ENCODE assay signal across 1 cellular context in the genomic region with DNA sequence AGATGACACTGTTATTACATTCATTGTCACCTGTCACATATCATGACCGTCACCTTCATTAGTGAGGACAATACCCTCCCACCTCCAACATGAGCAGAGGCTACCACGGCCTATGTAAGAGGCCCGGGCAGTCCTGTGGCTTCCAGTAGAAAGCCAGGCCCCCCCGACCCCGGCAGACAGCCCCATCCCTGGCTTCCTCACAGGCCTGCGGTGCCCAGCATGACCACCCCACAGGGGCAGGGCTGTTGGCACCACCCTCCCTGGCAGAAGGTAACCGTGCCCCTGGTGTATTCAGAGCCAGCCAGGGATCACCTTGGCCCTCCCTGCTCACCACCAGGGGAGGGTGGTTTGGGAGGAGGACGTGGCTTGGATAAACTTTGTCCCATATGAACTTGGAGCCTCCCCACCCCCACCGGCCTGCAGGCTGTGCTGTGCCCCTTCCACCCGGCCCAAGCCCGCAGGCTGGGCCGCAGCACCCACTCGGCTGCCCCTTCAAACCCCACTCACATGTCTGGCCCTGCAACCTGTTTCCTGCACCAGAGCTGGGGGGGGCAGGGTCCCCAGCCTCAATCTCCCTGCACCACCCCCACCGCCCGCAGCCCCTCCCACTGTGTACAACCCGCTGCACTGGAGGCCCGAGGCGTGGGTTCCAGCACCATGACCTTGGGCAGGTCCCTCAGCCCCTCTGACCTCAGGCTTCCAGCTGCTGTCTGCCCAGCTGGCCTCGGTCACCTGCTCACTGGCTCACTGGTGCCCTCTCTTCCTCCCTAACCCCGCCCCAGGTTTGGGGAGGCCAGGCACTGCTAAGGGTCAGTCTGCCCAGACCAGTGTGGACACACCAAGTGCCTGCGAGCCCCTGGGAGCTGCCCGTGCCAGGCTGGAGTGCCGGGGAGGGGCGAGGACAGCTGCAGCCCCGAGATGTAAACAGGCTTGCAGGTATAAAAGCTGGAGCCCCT.
TF ChIP-seq lines count a peak whose summit lies in the region.

No MANE protein-coding gene starts in this region.

TF ChIP-seq in HepG2, 621 proteins besides CTCF, POLR2A, EP300 and RAD21 (continued from another document and continues in another):
- TF ChIP-seq ZNF34 (CRISPR knock-in tag; IDR thresholded peaks at IDR 0.05; ENCODE audit: borderline replicate concordance) (no peak), KLF16 (CRISPR knock-in tag; IDR thresholded peaks at IDR 0.05) (no peak), ZNF616 (CRISPR knock-in tag; IDR thresholded peaks at IDR 0.05; ENCODE audit: low read depth) (no peak), ELF1 (CRISPR knock-in tag; IDR thresholded peaks at IDR 0.05) (no peak), ZFX (CRISPR knock-in tag; IDR thresholded peaks at IDR 0.05; ENCODE audit: low read depth) (no peak), MED1 (CRISPR knock-in tag; IDR thresholded peaks at IDR 0.05) (no peak), ZNF20 (CRISPR knock-in tag; IDR thresholded peaks at IDR 0.05) (no peak), ZNF614 (CRISPR knock-in tag; IDR thresholded peaks at IDR 0.05; ENCODE audit: borderline replicate concordance) (no peak), ZNF10 (CRISPR knock-in tag; IDR thresholded peaks at IDR 0.05; ENCODE audit: borderline replicate concordance, low read depth) (no peak), ZC3H4 (CRISPR knock-in tag; IDR thresholded peaks at IDR 0.05; ENCODE audit: borderline replicate concordance) (no peak), ZNF451 (CRISPR knock-in tag; IDR thresholded peaks at IDR 0.05) (peak; percentile 27; the same call in 1 of the 2 replicates), ARNT (IDR thresholded peaks at IDR 0.05) (no peak), CHCHD3 (CRISPR knock-in tag; IDR thresholded peaks at IDR 0.05) (no peak), ZNF674 (CRISPR knock-in tag; IDR thresholded peaks at IDR 0.05; ENCODE audit: low read depth) (no peak), MXI1 (IDR thresholded peaks at IDR 0.05; ENCODE audit: borderline replicate concordance, low read depth, low read length) (no peak), ZNF446 (CRISPR knock-in tag; IDR thresholded peaks at IDR 0.05) (0 out of 2 replicates have a peak, but pooled peaks have one; percentile 47), CBX2 (IDR thresholded peaks at IDR 0.05; ENCODE audit: low read depth, low read length) (no peak), CBX2 (CRISPR knock-in tag; IDR thresholded peaks at IDR 0.05; ENCODE audit: low read depth) (no peak), ZFP62 (CRISPR knock-in tag; IDR thresholded peaks at IDR 0.05) (no peak), FOXC1 (CRISPR knock-in tag; IDR thresholded peaks at IDR 0.05; ENCODE audit: borderline replicate concordance) (0 out of 2 replicates have a peak, but pooled peaks have one; percentile 16), NR2F2 (IDR thresholded peaks at IDR 0.05; ENCODE audit: borderline replicate concordance, low read depth) (0 out of 2 replicates have a peak, but pooled peaks have one; percentile 19), MAF1 (CRISPR knock-in tag; IDR thresholded peaks at IDR 0.05; ENCODE audit: borderline replicate concordance) (no peak), ZNF12 (CRISPR knock-in tag; IDR thresholded peaks at IDR 0.05) (no peak), ZNF776 (CRISPR knock-in tag; IDR thresholded peaks at IDR 0.05) (0 out of 2 replicates have a peak, but pooled peaks have one; percentile 26), ZMYM2 (CRISPR knock-in tag; IDR thresholded peaks at IDR 0.05) (no peak), ARHGAP35 (CRISPR knock-in tag; IDR thresholded peaks at IDR 0.05; ENCODE audit: borderline replicate concordance) (no peak), CENPT (CRISPR knock-in tag; IDR thresholded peaks at IDR 0.05; ENCODE audit: low read depth) (no peak), ZNF556 (CRISPR knock-in tag; IDR thresholded peaks at IDR 0.05; ENCODE audit: borderline replicate concordance) (no peak), ZNF205 (CRISPR knock-in tag; IDR thresholded peaks at IDR 0.05) (no peak), CCAR2 (optimal IDR thresholded peaks at IDR 0.05; ENCODE audit: low read depth, low read length) (no peak), ZNF558 (CRISPR knock-in tag; IDR thresholded peaks at IDR 0.05; ENCODE audit: borderline replicate concordance) (no peak), HNF4A (CRISPR knock-in tag; IDR thresholded peaks at IDR 0.05) (peak; percentile 39), TEAD3 (CRISPR knock-in tag; optimal IDR thresholded peaks at IDR 0.05; ENCODE audit: borderline replicate concordance) (no peak), KLF6 (CRISPR knock-in tag; IDR thresholded peaks at IDR 0.05) (no peak)
- TF ChIP-seq, protein P1, sequence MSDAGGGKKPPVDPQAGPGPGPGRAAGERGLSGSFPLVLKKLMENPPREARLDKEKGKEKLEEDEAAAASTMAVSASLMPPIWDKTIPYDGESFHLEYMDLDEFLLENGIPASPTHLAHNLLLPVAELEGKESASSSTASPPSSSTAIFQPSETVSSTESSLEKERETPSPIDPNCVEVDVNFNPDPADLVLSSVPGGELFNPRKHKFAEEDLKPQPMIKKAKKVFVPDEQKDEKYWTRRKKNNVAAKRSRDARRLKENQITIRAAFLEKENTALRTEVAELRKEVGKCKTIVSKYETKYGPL (CRISPR knock-in tag; IDR thresholded peaks at IDR 0.05) = no peak
- TF ChIP-seq, protein P2, sequence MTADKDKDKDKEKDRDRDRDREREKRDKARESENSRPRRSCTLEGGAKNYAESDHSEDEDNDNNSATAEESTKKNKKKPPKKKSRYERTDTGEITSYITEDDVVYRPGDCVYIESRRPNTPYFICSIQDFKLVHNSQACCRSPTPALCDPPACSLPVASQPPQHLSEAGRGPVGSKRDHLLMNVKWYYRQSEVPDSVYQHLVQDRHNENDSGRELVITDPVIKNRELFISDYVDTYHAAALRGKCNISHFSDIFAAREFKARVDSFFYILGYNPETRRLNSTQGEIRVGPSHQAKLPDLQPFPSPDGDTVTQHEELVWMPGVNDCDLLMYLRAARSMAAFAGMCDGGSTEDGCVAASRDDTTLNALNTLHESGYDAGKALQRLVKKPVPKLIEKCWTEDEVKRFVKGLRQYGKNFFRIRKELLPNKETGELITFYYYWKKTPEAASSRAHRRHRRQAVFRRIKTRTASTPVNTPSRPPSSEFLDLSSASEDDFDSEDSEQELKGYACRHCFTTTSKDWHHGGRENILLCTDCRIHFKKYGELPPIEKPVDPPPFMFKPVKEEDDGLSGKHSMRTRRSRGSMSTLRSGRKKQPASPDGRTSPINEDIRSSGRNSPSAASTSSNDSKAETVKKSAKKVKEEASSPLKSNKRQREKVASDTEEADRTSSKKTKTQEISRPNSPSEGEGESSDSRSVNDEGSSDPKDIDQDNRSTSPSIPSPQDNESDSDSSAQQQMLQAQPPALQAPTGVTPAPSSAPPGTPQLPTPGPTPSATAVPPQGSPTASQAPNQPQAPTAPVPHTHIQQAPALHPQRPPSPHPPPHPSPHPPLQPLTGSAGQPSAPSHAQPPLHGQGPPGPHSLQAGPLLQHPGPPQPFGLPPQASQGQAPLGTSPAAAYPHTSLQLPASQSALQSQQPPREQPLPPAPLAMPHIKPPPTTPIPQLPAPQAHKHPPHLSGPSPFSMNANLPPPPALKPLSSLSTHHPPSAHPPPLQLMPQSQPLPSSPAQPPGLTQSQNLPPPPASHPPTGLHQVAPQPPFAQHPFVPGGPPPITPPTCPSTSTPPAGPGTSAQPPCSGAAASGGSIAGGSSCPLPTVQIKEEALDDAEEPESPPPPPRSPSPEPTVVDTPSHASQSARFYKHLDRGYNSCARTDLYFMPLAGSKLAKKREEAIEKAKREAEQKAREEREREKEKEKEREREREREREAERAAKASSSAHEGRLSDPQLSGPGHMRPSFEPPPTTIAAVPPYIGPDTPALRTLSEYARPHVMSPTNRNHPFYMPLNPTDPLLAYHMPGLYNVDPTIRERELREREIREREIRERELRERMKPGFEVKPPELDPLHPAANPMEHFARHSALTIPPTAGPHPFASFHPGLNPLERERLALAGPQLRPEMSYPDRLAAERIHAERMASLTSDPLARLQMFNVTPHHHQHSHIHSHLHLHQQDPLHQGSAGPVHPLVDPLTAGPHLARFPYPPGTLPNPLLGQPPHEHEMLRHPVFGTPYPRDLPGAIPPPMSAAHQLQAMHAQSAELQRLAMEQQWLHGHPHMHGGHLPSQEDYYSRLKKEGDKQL (CRISPR knock-in tag; IDR thresholded peaks at IDR 0.05; ENCODE audit: low read depth) = no peak
- TF ChIP-seq, protein P3, sequence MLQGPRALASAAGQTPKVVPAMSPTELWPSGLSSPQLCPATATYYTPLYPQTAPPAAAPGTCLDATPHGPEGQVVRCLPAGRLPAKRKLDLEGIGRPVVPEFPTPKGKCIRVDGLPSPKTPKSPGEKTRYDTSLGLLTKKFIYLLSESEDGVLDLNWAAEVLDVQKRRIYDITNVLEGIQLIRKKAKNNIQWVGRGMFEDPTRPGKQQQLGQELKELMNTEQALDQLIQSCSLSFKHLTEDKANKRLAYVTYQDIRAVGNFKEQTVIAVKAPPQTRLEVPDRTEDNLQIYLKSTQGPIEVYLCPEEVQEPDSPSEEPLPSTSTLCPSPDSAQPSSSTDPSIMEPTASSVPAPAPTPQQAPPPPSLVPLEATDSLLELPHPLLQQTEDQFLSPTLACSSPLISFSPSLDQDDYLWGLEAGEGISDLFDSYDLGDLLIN (CRISPR knock-in tag; IDR thresholded peaks at IDR 0.05; ENCODE audit: borderline replicate concordance) = no peak
- TF ChIP-seq, protein P4, sequence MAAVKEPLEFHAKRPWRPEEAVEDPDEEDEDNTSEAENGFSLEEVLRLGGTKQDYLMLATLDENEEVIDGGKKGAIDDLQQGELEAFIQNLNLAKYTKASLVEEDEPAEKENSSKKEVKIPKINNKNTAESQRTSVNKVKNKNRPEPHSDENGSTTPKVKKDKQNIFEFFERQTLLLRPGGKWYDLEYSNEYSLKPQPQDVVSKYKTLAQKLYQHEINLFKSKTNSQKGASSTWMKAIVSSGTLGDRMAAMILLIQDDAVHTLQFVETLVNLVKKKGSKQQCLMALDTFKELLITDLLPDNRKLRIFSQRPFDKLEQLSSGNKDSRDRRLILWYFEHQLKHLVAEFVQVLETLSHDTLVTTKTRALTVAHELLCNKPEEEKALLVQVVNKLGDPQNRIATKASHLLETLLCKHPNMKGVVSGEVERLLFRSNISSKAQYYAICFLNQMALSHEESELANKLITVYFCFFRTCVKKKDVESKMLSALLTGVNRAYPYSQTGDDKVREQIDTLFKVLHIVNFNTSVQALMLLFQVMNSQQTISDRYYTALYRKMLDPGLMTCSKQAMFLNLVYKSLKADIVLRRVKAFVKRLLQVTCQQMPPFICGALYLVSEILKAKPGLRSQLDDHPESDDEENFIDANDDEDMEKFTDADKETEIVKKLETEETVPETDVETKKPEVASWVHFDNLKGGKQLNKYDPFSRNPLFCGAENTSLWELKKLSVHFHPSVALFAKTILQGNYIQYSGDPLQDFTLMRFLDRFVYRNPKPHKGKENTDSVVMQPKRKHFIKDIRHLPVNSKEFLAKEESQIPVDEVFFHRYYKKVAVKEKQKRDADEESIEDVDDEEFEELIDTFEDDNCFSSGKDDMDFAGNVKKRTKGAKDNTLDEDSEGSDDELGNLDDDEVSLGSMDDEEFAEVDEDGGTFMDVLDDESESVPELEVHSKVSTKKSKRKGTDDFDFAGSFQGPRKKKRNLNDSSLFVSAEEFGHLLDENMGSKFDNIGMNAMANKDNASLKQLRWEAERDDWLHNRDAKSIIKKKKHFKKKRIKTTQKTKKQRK (IDR thresholded peaks at IDR 0.05; ENCODE audit: low read length) = no peak
- TF ChIP-seq, protein P5, sequence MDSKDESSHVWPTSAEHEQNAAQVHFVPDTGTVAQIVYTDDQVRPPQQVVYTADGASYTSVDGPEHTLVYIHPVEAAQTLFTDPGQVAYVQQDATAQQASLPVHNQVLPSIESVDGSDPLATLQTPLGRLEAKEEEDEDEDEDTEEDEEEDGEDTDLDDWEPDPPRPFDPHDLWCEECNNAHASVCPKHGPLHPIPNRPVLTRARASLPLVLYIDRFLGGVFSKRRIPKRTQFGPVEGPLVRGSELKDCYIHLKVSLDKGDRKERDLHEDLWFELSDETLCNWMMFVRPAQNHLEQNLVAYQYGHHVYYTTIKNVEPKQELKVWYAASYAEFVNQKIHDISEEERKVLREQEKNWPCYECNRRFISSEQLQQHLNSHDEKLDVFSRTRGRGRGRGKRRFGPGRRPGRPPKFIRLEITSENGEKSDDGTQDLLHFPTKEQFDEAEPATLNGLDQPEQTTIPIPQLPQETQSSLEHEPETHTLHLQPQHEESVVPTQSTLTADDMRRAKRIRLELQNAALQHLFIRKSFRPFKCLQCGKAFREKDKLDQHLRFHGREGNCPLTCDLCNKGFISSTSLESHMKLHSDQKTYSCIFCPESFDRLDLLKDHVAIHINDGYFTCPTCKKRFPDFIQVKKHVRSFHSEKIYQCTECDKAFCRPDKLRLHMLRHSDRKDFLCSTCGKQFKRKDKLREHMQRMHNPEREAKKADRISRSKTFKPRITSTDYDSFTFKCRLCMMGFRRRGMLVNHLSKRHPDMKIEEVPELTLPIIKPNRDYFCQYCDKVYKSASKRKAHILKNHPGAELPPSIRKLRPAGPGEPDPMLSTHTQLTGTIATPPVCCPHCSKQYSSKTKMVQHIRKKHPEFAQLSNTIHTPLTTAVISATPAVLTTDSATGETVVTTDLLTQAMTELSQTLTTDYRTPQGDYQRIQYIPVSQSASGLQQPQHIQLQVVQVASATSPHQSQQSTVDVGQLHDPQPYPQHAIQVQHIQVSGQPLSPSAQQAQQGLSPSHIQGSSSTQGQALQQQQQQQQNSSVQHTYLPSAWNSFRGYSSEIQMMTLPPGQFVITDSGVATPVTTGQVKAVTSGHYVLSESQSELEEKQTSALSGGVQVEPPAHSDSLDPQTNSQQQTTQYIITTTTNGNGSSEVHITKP (CRISPR knock-in tag; IDR thresholded peaks at IDR 0.05; ENCODE audit: low read depth) = no peak
- TF ChIP-seq, protein P6, sequence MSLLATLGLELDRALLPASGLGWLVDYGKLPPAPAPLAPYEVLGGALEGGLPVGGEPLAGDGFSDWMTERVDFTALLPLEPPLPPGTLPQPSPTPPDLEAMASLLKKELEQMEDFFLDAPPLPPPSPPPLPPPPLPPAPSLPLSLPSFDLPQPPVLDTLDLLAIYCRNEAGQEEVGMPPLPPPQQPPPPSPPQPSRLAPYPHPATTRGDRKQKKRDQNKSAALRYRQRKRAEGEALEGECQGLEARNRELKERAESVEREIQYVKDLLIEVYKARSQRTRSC (CRISPR knock-in tag; IDR thresholded peaks at IDR 0.05; ENCODE audit: low read depth) = no peak
- TF ChIP-seq, protein P7, sequence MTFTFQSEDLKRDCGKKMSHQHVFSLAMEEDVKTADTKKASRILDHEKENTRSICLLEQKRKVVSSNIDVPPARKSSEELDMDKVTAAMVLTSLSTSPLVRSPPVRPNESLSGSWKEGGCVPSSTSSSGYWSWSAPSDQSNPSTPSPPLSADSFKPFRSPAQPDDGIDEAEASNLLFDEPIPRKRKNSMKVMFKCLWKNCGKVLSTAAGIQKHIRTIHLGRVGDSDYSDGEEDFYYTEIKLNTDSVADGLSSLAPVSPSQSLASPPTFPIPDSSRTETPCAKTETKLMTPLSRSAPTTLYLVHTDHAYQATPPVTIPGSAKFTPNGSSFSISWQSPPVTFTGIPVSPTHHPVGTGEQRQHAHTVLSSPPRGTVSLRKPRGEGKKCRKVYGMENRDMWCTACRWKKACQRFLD (CRISPR knock-in tag; IDR thresholded peaks at IDR 0.05; ENCODE audit: borderline replicate concordance) = no peak
- TF ChIP-seq, protein P8, sequence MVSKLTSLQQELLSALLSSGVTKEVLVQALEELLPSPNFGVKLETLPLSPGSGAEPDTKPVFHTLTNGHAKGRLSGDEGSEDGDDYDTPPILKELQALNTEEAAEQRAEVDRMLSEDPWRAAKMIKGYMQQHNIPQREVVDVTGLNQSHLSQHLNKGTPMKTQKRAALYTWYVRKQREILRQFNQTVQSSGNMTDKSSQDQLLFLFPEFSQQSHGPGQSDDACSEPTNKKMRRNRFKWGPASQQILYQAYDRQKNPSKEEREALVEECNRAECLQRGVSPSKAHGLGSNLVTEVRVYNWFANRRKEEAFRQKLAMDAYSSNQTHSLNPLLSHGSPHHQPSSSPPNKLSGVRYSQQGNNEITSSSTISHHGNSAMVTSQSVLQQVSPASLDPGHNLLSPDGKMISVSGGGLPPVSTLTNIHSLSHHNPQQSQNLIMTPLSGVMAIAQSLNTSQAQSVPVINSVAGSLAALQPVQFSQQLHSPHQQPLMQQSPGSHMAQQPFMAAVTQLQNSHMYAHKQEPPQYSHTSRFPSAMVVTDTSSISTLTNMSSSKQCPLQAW (CRISPR knock-in tag; IDR thresholded peaks at IDR 0.05) = peak; percentile 19; the same call in 1 of the 2 replicates
